Comparison of ENCODE assay signal across 1 cellular context in the genomic region with DNA sequence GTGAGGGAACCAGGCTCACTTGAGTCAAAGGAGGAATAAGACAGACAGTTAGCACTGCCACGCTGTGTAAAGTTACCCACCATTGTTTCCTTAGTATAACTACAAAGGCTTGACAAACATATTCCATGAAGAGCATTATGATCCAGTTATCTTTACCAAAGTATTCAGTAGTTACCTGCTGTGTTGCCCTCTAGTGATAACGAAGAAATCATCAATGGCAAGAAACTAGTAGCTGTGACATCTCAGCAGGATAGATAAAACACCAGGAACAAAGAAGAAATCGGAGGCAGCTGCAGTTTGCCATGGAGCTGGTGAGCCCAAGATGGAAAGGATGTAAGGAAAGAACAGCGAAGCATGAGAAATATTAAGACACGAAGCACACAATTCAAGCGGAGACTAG.
TF ChIP-seq lines count a peak whose summit lies in the region.

No MANE protein-coding gene starts in this region.

TF ChIP-seq in HepG2, 621 proteins besides CTCF, POLR2A, EP300 and RAD21 (continued from another document):
- no peak for TF ChIP-seq ZNF766 (CRISPR knock-in tag; IDR thresholded peaks at IDR 0.05; ENCODE audit: borderline replicate concordance)
- TF ChIP-seq, protein P1, sequence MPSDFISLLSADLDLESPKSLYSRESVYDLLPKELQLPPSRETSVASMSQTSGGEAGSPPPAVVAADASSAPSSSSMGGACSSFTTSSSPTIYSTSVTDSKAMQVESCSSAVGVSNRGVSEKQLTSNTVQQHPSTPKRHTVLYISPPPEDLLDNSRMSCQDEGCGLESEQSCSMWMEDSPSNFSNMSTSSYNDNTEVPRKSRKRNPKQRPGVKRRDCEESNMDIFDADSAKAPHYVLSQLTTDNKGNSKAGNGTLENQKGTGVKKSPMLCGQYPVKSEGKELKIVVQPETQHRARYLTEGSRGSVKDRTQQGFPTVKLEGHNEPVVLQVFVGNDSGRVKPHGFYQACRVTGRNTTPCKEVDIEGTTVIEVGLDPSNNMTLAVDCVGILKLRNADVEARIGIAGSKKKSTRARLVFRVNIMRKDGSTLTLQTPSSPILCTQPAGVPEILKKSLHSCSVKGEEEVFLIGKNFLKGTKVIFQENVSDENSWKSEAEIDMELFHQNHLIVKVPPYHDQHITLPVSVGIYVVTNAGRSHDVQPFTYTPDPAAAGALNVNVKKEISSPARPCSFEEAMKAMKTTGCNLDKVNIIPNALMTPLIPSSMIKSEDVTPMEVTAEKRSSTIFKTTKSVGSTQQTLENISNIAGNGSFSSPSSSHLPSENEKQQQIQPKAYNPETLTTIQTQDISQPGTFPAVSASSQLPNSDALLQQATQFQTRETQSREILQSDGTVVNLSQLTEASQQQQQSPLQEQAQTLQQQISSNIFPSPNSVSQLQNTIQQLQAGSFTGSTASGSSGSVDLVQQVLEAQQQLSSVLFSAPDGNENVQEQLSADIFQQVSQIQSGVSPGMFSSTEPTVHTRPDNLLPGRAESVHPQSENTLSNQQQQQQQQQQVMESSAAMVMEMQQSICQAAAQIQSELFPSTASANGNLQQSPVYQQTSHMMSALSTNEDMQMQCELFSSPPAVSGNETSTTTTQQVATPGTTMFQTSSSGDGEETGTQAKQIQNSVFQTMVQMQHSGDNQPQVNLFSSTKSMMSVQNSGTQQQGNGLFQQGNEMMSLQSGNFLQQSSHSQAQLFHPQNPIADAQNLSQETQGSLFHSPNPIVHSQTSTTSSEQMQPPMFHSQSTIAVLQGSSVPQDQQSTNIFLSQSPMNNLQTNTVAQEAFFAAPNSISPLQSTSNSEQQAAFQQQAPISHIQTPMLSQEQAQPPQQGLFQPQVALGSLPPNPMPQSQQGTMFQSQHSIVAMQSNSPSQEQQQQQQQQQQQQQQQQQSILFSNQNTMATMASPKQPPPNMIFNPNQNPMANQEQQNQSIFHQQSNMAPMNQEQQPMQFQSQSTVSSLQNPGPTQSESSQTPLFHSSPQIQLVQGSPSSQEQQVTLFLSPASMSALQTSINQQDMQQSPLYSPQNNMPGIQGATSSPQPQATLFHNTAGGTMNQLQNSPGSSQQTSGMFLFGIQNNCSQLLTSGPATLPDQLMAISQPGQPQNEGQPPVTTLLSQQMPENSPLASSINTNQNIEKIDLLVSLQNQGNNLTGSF (CRISPR knock-in tag; IDR thresholded peaks at IDR 0.05): no peak
- TF ChIP-seq GABPA (IDR thresholded peaks at IDR 0.05; ENCODE audit: low read depth, low read length): no peak
- no peak for TF ChIP-seq GABPA (CRISPR knock-in tag; IDR thresholded peaks at IDR 0.05; ENCODE audit: low read depth)
- TF ChIP-seq, protein P2, sequence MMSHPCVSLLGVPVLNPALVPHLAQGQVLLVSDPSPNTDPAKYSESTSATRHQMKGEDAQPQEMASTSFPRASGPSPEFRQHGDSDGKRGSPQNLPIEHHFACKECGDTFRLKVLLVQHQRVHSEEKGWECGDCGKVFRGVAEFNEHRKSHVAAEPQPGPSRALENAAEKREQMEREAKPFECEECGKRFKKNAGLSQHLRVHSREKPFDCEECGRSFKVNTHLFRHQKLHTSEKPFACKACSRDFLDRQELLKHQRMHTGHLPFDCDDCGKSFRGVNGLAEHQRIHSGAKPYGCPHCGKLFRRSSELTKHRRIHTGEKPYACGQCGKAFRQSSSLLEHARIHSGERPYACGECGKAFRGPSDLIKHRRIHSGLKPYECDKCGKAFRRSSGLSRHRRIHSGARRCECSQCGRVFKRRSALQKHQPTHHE (CRISPR knock-in tag; IDR thresholded peaks at IDR 0.05; ENCODE audit: borderline replicate concordance): no peak
- TF ChIP-seq NFRKB (IDR thresholded peaks at IDR 0.05): no peak
- no peak for TF ChIP-seq ZNF510 (CRISPR knock-in tag; IDR thresholded peaks at IDR 0.05; ENCODE audit: low read depth)
- TF ChIP-seq ZNF605 (CRISPR knock-in tag; IDR thresholded peaks at IDR 0.05): no peak
- TF ChIP-seq RFXAP (CRISPR knock-in tag; IDR thresholded peaks at IDR 0.05; ENCODE audit: borderline replicate concordance): no peak
- no peak for TF ChIP-seq GATAD1 (CRISPR knock-in tag; IDR thresholded peaks at IDR 0.05)
